8 cellular contexts compared by ENCODE assay signal in the genomic region with DNA sequence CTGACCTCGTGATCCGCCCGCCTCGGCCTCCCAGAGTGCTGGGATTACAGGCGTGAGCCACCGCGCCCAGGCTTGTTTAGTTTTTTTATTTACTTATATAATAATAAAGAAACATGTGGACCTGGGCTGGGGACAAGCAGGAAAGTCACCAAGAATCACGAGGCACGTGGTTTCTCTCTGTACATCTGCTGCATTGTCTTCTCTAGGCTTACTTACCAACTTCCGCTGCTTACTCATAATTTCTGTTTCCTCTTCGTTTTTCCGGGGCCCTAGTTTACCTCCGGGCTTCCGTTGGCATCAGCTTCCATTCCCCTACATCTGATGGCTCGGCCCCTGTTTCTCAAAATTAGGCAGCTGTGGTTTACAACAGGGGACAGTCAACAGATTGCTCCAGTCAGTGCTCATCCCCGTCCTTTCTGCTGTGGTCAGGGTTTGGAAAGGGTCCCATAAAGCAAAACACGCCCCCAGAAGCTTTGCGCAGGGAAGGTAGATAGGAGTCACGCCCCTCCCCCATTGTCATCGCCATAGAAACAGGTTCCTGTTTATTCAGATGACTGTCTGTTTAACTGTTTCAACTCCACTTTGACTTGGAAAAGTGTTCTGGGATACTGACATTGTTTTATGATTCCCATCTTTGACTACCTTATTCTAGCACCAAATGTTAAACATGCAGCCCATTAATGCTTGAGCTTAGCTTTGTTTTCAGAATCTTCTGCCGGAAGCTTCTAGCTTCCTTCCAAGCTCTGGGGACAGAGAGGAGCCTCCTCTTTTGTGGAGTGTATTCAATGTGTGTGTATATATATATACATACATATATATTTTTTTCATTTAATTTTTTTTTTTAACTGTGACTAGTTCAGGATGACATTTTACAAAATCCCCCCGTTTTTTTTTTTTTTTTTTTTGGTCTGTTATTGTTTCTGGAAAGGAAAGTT. TPM values are rescaled to one million over a fixed set of nuclear protein-coding genes. Genes with fewer than 3 reads are reported as not detected.
A peak's percentile ranks its signal among the peaks of the same experiment; 100 is the strongest.
DNase-seq lines count a peak whose midpoint lies in the region; ATAC-seq and TF ChIP-seq lines count a peak whose summit lies in the region.

No MANE protein-coding gene starts in this region.

- POLR2A ChIA-PET in HCT116 (lab: Charles Lee), result no interaction called here
- POLR2A ChIA-PET in OCI-LY7 (lab: Charles Lee), result interaction anchor here (0.7 to 10.7 kb wide), 13 partner anchors 11 to 91 kb away, joined by 3 to 132 read pairs (median 5); a partner anchor contains a TSS

- peaks cover 4% of the 10 kb centered on the region; the same call in 1 of the 2 replicates for H3K36me3 ChIP-seq in DOHH2 (ENCODE audit: control insufficient read depth, low read length)
- H3K36me3 ChIP-seq in HCT116 (ENCODE audit: control insufficient read depth in 1 of 2, insufficient read depth in 2 of 2, low read length in 2 of 2), result no peaks in the 10 kb centered on the region
- H3K36me3 ChIP-seq in OCI-LY7 (ENCODE audit: insufficient read depth, low read length), result peaks cover 40% of the 10 kb centered on the region
- no peaks in the 10 kb centered on the region for H3K36me3 ChIP-seq in ovary
- H3K36me3 ChIP-seq in thyroid gland, result no peaks in the 10 kb centered on the region

- intact Hi-C loops in HCT116 (cut with micrococcal nuclease), result no loop called here
- intact Hi-C loops in OCI-LY7 (cut with micrococcal nuclease; ENCODE audit: unreplicated experiment), result no loop called here
- intact Hi-C loops in ovary (cut with DNase I), result no loop called here
- intact Hi-C loops in thyroid gland (cut with DNase I), result no loop called here

- TF ChIP-seq RAD21 in HCT116 (IDR thresholded peaks at IDR 0.05; ENCODE audit: low read depth), result no peak

- no peak for DNase-seq in HCT116 (ENCODE audit: low read depth, low spot score)
- peak; percentile 90 for DNase-seq in OCI-LY7 (ENCODE audit: low spot score)
- peak; percentile 63 for DNase-seq in activated T-cell treated with anti-CD3 and anti-CD28 coated beads for 48 hours (ENCODE audit: low read depth)
- DNase-seq in fibroblast of villous mesenchyme (ENCODE audit: low read depth), result peak; percentile 40
- DNase-seq in ovary, result peak; percentile 66 to 82 (median 72)
- DNase-seq in thyroid gland, result peak; percentile 37 to 41
- DNase-seq in NCI-H82 (lab: John Stamatoyannopoulos, UW), result no peak

- H4K20me1 ChIP-seq in DOHH2 (ENCODE audit: control insufficient read depth, insufficient read depth, low read depth, low read length) (no peaks in the 10 kb centered on the region), HCT116 (ENCODE audit: insufficient read depth) (no peaks in the 10 kb centered on the region), OCI-LY7 (ENCODE audit: insufficient read depth, low read length) (no peaks in the 10 kb centered on the region)

- H3K9me2 ChIP-seq in DOHH2 (replicated peaks; ENCODE audit: control insufficient read depth, low read length) (no peaks in the 10 kb centered on the region), HCT116 (ENCODE audit: insufficient read depth) (no peaks in the 10 kb centered on the region), OCI-LY7 (ENCODE audit: insufficient read depth, low read length) (no peaks in the 10 kb centered on the region)

- ATAC-seq in HCT116, result peak; percentile 25; the same call in 1 of the 2 replicates

- H3K9me3 ChIP-seq in DOHH2 (ENCODE audit: control insufficient read depth, insufficient read depth, low read length) (no peaks in the 10 kb centered on the region), HCT116 (ENCODE audit: control insufficient read depth in 1 of 2, insufficient read depth in 1 of 2, low read depth in 1 of 2, low read length in 2 of 2) (no peaks in the 10 kb centered on the region), OCI-LY7 (ENCODE audit: low read length) (peaks cover 18% of the 10 kb centered on the region; the same call in 1 of the 2 replicates), ovary (no peaks in the 10 kb centered on the region), thyroid gland (no peaks in the 10 kb centered on the region)

- H3K4me3 ChIP-seq in DOHH2 (ENCODE audit: low read length) (peak overlapping the region; percentile 74), HCT116 (replicated peaks in 1 of 2; ENCODE audit: low read depth in 1 of 2, low read length in 2 of 2) (no peak overlapping the region), OCI-LY7 (ENCODE audit: low read depth, low read length, poor library complexity, severe bottlenecking) (peak overlapping the region; percentile 61), fibroblast of villous mesenchyme (ENCODE audit: low read depth, low read length) (peak overlapping the region; percentile 38), ovary (no peak overlapping the region), thyroid gland (replicated peaks in 1 of 3) (no peak overlapping the region)

- peaks cover 17% of the 10 kb centered on the region for H3K79me2 ChIP-seq in DOHH2 (ENCODE audit: control insufficient read depth, low read length)
- no peaks in the 10 kb centered on the region for H3K79me2 ChIP-seq in HCT116 (ENCODE audit: insufficient read depth, low read length)
- H3K79me2 ChIP-seq in OCI-LY7 (ENCODE audit: insufficient read depth, low read depth, low read length), result peaks cover 5% of the 10 kb centered on the region; the same call in 1 of the 2 replicates

- BruUV-seq in HCT116 (replicated peaks; lab: Mats Ljungman, UMichigan), result no TSS peak
- TSS peak; percentile 63 for BruUV-seq in OCI-LY7 (replicated peaks; lab: Mats Ljungman, UMichigan)

- CTCF ChIA-PET in HCT116 (lab: Charles Lee) (no interaction called here), OCI-LY7 (lab: Charles Lee; ENCODE audit: unreplicated experiment) (interaction anchor here (0.7 to 1.3 kb wide), 4 partner anchors 10 to 62 kb away, joined by 3 read pairs; no protein-coding TSS in a partner anchor)

- TF ChIP-seq CTCF in DOHH2 (IDR thresholded peaks at IDR 0.05; ENCODE audit: low read depth, low read length, poor library complexity, severe bottlenecking) (no peak), HCT116 (IDR thresholded peaks at IDR 0.05 in 2 of 3, conservative IDR thresholded peaks at IDR 0.05 in 1 of 3; ENCODE audit: borderline replicate concordance in 1 of 3, insufficient read depth in 1 of 3, low read depth in 2 of 3, low read length in 2 of 3) (no peak), OCI-LY7 (conservative IDR thresholded peaks at IDR 0.05; ENCODE audit: low read length) (no peak), fibroblast of villous mesenchyme (IDR thresholded peaks at IDR 0.05; ENCODE audit: insufficient read depth, low read depth, low read length) (no peak), ovary (IDR thresholded peaks at IDR 0.05) (no peak), thyroid gland (IDR thresholded peaks at IDR 0.05) (no peak)

- TF ChIP-seq POLR2A in HCT116 (IDR thresholded peaks at IDR 0.05; ENCODE audit: borderline replicate concordance, extremely low read depth, insufficient read depth, insufficient read length), result no peak
- no peak for TF ChIP-seq POLR2A in ovary (IDR thresholded peaks at IDR 0.05)
- peak in 1 of 2 donors; percentile 22 for TF ChIP-seq POLR2A in thyroid gland (IDR thresholded peaks at IDR 0.05)

- H3K27me3 ChIP-seq in DOHH2 (ENCODE audit: control insufficient read depth, low read length), result no peaks in the 10 kb centered on the region
- no peaks in the 10 kb centered on the region for H3K27me3 ChIP-seq in HCT116 (ENCODE audit: insufficient read depth, low read length)
- H3K27me3 ChIP-seq in ovary, result no peaks in the 10 kb centered on the region
- H3K27me3 ChIP-seq in thyroid gland, result no peaks in the 10 kb centered on the region

- peak overlapping the region; percentile 98 for H3K27ac ChIP-seq in DOHH2 (ENCODE audit: low read depth, low read length)
- H3K27ac ChIP-seq in HCT116 (ENCODE audit: low read depth, low read length), result no peak overlapping the region
- peak overlapping the region; percentile 97 for H3K27ac ChIP-seq in OCI-LY7 (ENCODE audit: low read depth, low read length, poor library complexity, severe bottlenecking)
- H3K27ac ChIP-seq in ovary, result no peak overlapping the region
- peak overlapping the region in 1 of 3 donors; percentile 30 for H3K27ac ChIP-seq in thyroid gland

- whole genome bisulfite sequencing in ovary, 3 donors, result 31 to 46% (median 36%) methylated on average over 22 of the region's 22 CpGs
- 53 to 60% methylated on average over 22 of the region's 22 CpGs for WGBS in thyroid gland, 2 donors

- peaks cover 89% of the 10 kb centered on the region for H3K4me1 ChIP-seq in DOHH2 (ENCODE audit: control insufficient read depth, low read length)
- H3K4me1 ChIP-seq in HCT116 (ENCODE audit: control insufficient read depth in 1 of 2, insufficient read depth in 2 of 2, low read length in 2 of 2), result peaks cover 0 to 5% of the 10 kb centered on the region in 2 experiments; a peak in 2 of 4 replicates
- peaks cover 78% of the 10 kb centered on the region for H3K4me1 ChIP-seq in OCI-LY7 (ENCODE audit: insufficient read depth, low read length, poor library complexity, severe bottlenecking)
- H3K4me1 ChIP-seq in ovary (ENCODE audit: insufficient read depth), result no peaks in the 10 kb centered on the region
- peaks cover 0 to 6% of the 10 kb centered on the region in 2 donors for H3K4me1 ChIP-seq in thyroid gland

- no peak for TF ChIP-seq EP300 in ovary (IDR thresholded peaks at IDR 0.05)

- peak overlapping the region; percentile 75 for H3K4me2 ChIP-seq in DOHH2 (ENCODE audit: low read length)
- H3K4me2 ChIP-seq in HCT116 (ENCODE audit: low read length), result peak overlapping the region; percentile 30; the same call in 1 of the 2 replicates
- H3K4me2 ChIP-seq in OCI-LY7 (ENCODE audit: low read length), result peak overlapping the region; percentile 81

- H3K9ac ChIP-seq in HCT116 (ENCODE audit: low read length), result no peak overlapping the region

- H3F3A ChIP-seq in DOHH2 (ENCODE audit: control insufficient read depth, insufficient read depth), result peaks cover 37% of the 10 kb centered on the region

- RAD21 ChIA-PET in HCT116 (lab: Charles Lee; ENCODE audit: low non-redundant PET in 1 of 2, low total read pairs in 2 of 2, uncharacterized antibody in 2 of 2, unreplicated experiment in 2 of 2), result no interaction called here

- H2AFZ ChIP-seq in HCT116 (ENCODE audit: low read depth, low read length, poor library complexity, severe bottlenecking), result peak overlapping the region; percentile 58
- peak overlapping the region; percentile 84 for H2AFZ ChIP-seq in OCI-LY7 (ENCODE audit: low read length)

TF ChIP-seq in HCT116, 20 proteins besides CTCF, POLR2A, EP300 and RAD21 (continues in another document):
- TF ChIP-seq ELF1 (IDR thresholded peaks at IDR 0.05; ENCODE audit: borderline replicate concordance, low read depth), result no peak

RNA-seq across cellular contexts. Expression of a gene that starts 32.0 kb away (rescaled TPM):
- total RNA-seq in HCT116 (2021; ENCODE audit: unreplicated experiment), result 0.05 TPM
- not detected in 2 replicates for polyA plus RNA-seq in HCT116 (2012)
- 7.3 and 7.9 TPM in 2 replicates for total RNA-seq in OCI-LY7 (2014; rRNA removed; shearing (Covaris generic))
- 12.4 and 13.0 TPM in 2 replicates for total RNA-seq in OCI-LY7 (2022)
- total RNA-seq in fibroblast of villous mesenchyme, result under 0.01 and 0.32 TPM in 2 replicates
- total RNA-seq in ovary, result 1 to 10 TPM; 2.3 to 7.9 (median 3.4) TPM
- 1 to 10 TPM; 6.1 to 6.4 TPM for polyA plus RNA-seq in ovary
- total RNA-seq in thyroid gland, result 1 to 10 TPM in 1 of 4 donors, under 1 TPM in 3; 0.17 to 1.3 (median 0.32) TPM

RNA-seq across cellular contexts. Expression of a gene that starts 50.7 kb away (rescaled TPM):
- total RNA-seq in HCT116 (2021; ENCODE audit: unreplicated experiment), result 46.1 TPM
- polyA plus RNA-seq in HCT116 (2012), result 37.8 and 65.9 TPM in 2 replicates
- total RNA-seq in OCI-LY7 (2014; rRNA removed; shearing (Covaris generic)), result 31.2 and 40.1 TPM in 2 replicates
- 27.1 and 35.0 TPM in 2 replicates for total RNA-seq in OCI-LY7 (2022)
- total RNA-seq in fibroblast of villous mesenchyme, result 297 and 793 TPM in 2 replicates
- 100 to 1,000 TPM; 164 to 350 (median 215) TPM for total RNA-seq in ovary
- polyA plus RNA-seq in ovary, result 100 to 1,000 TPM; 304 to 329 TPM
- total RNA-seq in thyroid gland, result 100 to 1,000 TPM; 178 to 354 (median 261) TPM

Comparison
In these comparisons a context has a peak if more than half of its experiments do, and no peak if none do; other contexts are left out.
1. H3K27ac ChIP-seq: peak in DOHH2 (single experiment) and OCI-LY7 (single experiment); none in HCT116 (single experiment) and ovary (0 of 2).
2. H3K4me2 ChIP-seq: peak in every context shown above with its lines; median percentile 81 in OCI-LY7; 75 in DOHH2; 30 in HCT116.
3. H3K4me3 ChIP-seq: peak in DOHH2 (single experiment), OCI-LY7 (single experiment) and fibroblast of villous mesenchyme (single experiment); none in HCT116 (0 of 2), ovary (single experiment) and thyroid gland (0 of 3).
4. DNase-seq: peak in OCI-LY7 (single experiment), activated T-cell treated with anti-CD3 and anti-CD28 coated beads for 48 hours (single experiment), fibroblast of villous mesenchyme (single experiment), ovary (5 of 5) and thyroid gland (2 of 2); none in HCT116 (single experiment) and NCI-H82 (single experiment).